ENCODE assay signal across 25 cellular contexts in genomic region chr2:191923652-191923997, GRCh38.
"Had no signal": no experiment of that assay in that cellular context is flagged by ENCODE, and none has a peak within 500 bp of the region (broad histone marks: within the 10 kb centered on the region; RNA-seq: fewer than 3 reads in every experiment).

No MANE protein-coding gene starts in this region.

- H3K4me1 ChIP-seq: adrenal gland, colonic mucosa, prostate gland had no signal

- ATAC-seq: effector memory CD8-positive, alpha-beta T cell; gastroesophageal sphincter; heart left ventricle; left lung; naive thymus-derived CD8-positive, alpha-beta T cell; right cardiac atrium; stimulated activated effector memory CD8-positive, alpha-beta T cell treated with anti-CD3 and anti-CD28 coated beads, Interleukin-12 subunit alpha, Interleukin-12 subunit beta, amount 100 ng/mL, for 72 hours; stimulated activated naive CD8-positive, alpha-beta T cell treated with anti-CD3 and anti-CD28 coated beads, Interleukin-15, amount 100 ng/mL, for 72 hours had no signal

- H3K27ac ChIP-seq: adrenal gland, ascending aorta, colonic mucosa, dorsolateral prefrontal cortex, gastroesophageal sphincter, heart left ventricle, left lung, ovary, prostate gland, suprapubic skin, tibial nerve had no signal

- H3K9me3 ChIP-seq: adrenal gland, ascending aorta, colonic mucosa, gastroesophageal sphincter, heart left ventricle, ovary, prostate gland, suprapubic skin had no signal

- H3K36me3 ChIP-seq: adrenal gland, ascending aorta, colonic mucosa, gastroesophageal sphincter, heart left ventricle, left lung, ovary, prostate gland, suprapubic skin, tibial nerve had no signal

- DNase-seq: activated CD4-positive, alpha-beta T cell treated with anti-CD3 and anti-CD28 coated beads for 1 hour; activated CD8-positive, alpha-beta memory T cell treated with anti-CD3 and anti-CD28 coated beads for 24 hours; activated CD8-positive, alpha-beta memory T cell treated with anti-CD3 and anti-CD28 coated beads, Interleukin-2, amount 50 U/mL, for 4 hours; activated naive CD4-positive, alpha-beta T cell; activated T-cell treated with anti-CD3 and anti-CD28 coated beads, Interleukin-2, amount 50 U/mL, for 24 hours; adrenal gland; colonic mucosa; dorsolateral prefrontal cortex; effector memory CD8-positive, alpha-beta T cell; heart left ventricle; islet precursor cell; left lung; naive thymus-derived CD8-positive, alpha-beta T cell; ovary; right cardiac atrium; stimulated activated CD4-positive, alpha-beta T cell treated with anti-CD3 and anti-CD28 coated beads, Interleukin-12 subunit alpha, Interleukin-12 subunit beta, amount 100 ng/mL, for 4 hours; stimulated activated naive CD8-positive, alpha-beta T cell treated with anti-CD3 and anti-CD28 coated beads, Interleukin-15, amount 100 ng/mL, for 72 hours; T-helper 1 cell had no signal

- H3K27me3 ChIP-seq: adrenal gland, ascending aorta, colonic mucosa, gastroesophageal sphincter, heart left ventricle, left lung, ovary, suprapubic skin, tibial nerve had no signal

- H3K4me3 ChIP-seq: adrenal gland, ascending aorta, colonic mucosa, dorsolateral prefrontal cortex, gastroesophageal sphincter, heart left ventricle, left lung, lung, ovary, prostate gland, suprapubic skin, tibial nerve had no signal
